In the genomic region with DNA sequence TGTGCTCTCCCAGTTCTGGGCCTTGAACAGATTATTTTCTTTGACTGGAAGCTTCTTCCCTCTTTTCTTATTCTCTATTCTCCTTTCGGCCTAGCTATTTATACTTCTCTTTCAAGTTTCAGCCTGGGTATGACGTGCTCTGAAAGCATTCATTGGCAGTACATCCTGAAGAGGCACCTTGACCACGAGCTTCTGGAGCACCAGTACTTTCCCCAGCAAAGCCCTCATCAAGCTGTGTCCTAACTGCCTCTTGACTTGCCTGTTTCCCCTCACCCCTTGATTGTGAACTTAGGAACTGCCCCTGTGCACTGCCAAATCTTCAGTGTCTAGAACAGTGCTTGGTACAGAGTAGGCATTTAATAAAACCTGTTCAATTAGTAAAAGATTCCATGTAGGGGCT, we compare ENCODE assay signal across 32 cellular contexts.
"Had no signal": no experiment of that assay in that cellular context is flagged by ENCODE, and none has a peak within 500 bp of the region (broad histone marks: within the 10 kb centered on the region; RNA-seq: fewer than 3 reads in every experiment).

No MANE protein-coding gene starts in this region.

- H3K4me1 ChIP-seq: SJCRH30 had no signal

- H3K4me3 ChIP-seq: K562, MG63, PC-9, SJCRH30, SK-N-MC had no signal

- H3K27ac ChIP-seq: PC-9, RWPE1, SJCRH30, SK-N-MC had no signal

- ATAC-seq: K562, Panc1, SK-N-SH treated with all-trans-retinoic acid at 6 μM for 48 hours had no signal

- H3K27me3 ChIP-seq: SJCRH30 had no signal

- H3K36me3 ChIP-seq: MG63, SJCRH30 had no signal

- H3K9me3 ChIP-seq: MG63, SJCRH30 had no signal

- DNase-seq: Kasumi-1, KG1, MG63, NCI-H1048, NCI-H1092 treated with DMSO at 0.1 percent for 48 hours, NCI-H1105 treated with DMSO at 0.1 percent for 48 hours, NCI-H1417, NCI-H1436, NCI-H146, NCI-H1694, NCI-H187, NCI-H1930, NCI-H2029 treated with DMSO at 0.1 percent for 48 hours, NCI-H2081 treated with DMSO at 0.1 percent for 48 hours, NCI-H2107, NCI-H2171, NCI-H226, NCI-H446 treated with DMSO at 0.1 percent for 48 hours, NCI-H510A, NCI-H524, NCI-H526, NCI-H748 treated with DMSO at 0.1 percent for 48 hours, NCI-H82, PC-9, SHP77, SIG-M5, SJCRH30 had no signal
